In the genomic region with DNA sequence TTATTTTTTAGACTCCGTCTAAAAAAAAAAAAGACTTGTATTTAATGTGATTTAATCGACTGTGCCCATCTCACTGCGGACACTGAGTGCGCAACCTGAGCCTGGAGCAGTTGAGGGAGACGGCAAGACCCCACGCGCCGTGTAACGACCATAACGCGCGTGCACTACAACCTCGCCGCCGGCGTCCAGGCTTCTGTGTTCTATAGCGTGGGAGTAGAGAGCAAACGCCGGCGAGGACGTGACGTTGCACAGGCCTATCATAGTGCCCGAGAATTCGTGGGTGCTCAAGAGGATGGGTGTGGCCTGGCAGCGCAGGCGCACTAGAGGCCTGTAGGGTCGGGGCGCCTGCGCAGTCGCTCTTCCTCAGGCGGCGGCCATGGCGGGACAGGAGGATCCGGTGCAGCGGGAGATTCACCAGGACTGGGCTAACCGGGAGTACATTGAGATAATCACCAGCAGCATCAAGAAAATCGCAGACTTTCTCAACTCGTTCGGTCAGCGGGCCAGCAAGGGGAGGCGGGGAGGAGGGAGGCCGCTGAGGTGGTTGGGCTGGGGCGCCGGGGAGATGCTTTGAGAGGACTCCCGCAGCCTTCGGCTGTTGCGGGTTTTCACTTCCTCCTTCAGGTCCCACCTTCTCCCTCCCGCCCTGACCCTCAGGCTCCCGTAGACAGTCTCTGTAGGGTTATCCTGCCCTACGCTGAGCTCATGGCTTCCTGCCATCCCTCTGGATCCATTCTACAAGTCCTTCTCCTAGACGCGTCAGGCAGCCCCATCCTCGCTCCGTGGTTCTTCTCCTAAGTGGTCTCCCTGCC, we compare ENCODE assay signal across 8 cellular contexts. TPM values are rescaled to one million over a fixed set of nuclear protein-coding genes. Genes with fewer than 3 reads are reported as not detected.
DNase-seq lines count a peak whose midpoint lies in the region; ATAC-seq and TF ChIP-seq lines count a peak whose summit lies in the region.

A gene (plus strand): TSS at position 350 of the 812 bp plus-strand sequence. CDS start 27 bp downstream, at position 377.

- peak; percentile 94 for ATAC-seq in HG02885 (IDR thresholded peaks at IDR 0.05; ENCODE audit: poor library complexity, unreplicated experiment)
- peak; percentile 99 for ATAC-seq in T-helper 17 cell
- peak; percentile 100 for ATAC-seq in left ventricle myocardium superior

- intact Hi-C loops in left ventricle myocardium superior (cut with micrococcal nuclease), result no loop called here
- intact Hi-C loops in prostate gland (cut with DNase I), result loop anchor here (10.0 kb wide), 2 partner anchors 109 to 171 kb away; no protein-coding TSS in a partner anchor

- H3K4me3 Mint-ChIP-seq in T-helper 17 cell, result peak within 1 kb of the TSS; percentile 100

- DNase-seq in NCI-H1694 treated with DMSO at 0.1 percent for 48 hours (lab: John Stamatoyannopoulos, UW), result peak; percentile 67
- peak; percentile 78 to 90 (median 86) for DNase-seq in T-helper 17 cell
- DNase-seq in amygdala (lab: John Stamatoyannopoulos, UW), result peak; percentile 51 to 96 (median 88)
- peak; percentile 98 for DNase-seq in left ventricle myocardium superior
- DNase-seq in prostate gland (ENCODE audit: low spot score), result peak; percentile 94

- under 1% methylated on average over 45 of the region's 54 CpGs for WGBS in prostate gland
- under 1% methylated on average over 54 of the region's 54 CpGs for WGBS in urinary bladder

- no peaks in the 10 kb centered on the region for H3K9me3 ChIP-seq in T-helper 17 cell (ENCODE audit: control insufficient read depth, low read length, poor library complexity, severe bottlenecking)
- no peaks in the 10 kb centered on the region for H3K9me3 ChIP-seq in prostate gland

- H3K27ac ChIP-seq in prostate gland (peak within 1 kb of the TSS; percentile 68 to 74), urinary bladder (ENCODE audit: low read depth) (peak within 1 kb of the TSS; percentile 60)

- TF ChIP-seq CTCF in prostate gland (IDR thresholded peaks at IDR 0.05), result peak in 2 of 4 experiments; percentile 21 to 27

- peaks cover 15% of the 10 kb centered on the region for H3K4me1 Mint-ChIP-seq in T-helper 17 cell

- H3K36me3 ChIP-seq in prostate gland (no peaks in the 10 kb centered on the region), urinary bladder (ENCODE audit: insufficient read depth) (no peaks in the 10 kb centered on the region)

- H3K4me1 ChIP-seq in prostate gland (replicated peaks), result no peaks in the 10 kb centered on the region
- H3K4me1 ChIP-seq in urinary bladder (ENCODE audit: insufficient read depth), result no peaks in the 10 kb centered on the region

- H3K4me3 ChIP-seq in prostate gland, result peak within 1 kb of the TSS; percentile 75 to 84
- peak within 1 kb of the TSS; percentile 87 for H3K4me3 ChIP-seq in urinary bladder (ENCODE audit: low read depth, low read length)

- no peaks in the 10 kb centered on the region for H3K27me3 ChIP-seq in prostate gland (replicated peaks; ENCODE audit: insufficient read depth)

- peaks cover 8% of the 10 kb centered on the region for H3K36me3 Mint-ChIP-seq in T-helper 17 cell (ENCODE audit: low read depth)

- TF ChIP-seq POLR2A in GM15510 (IDR thresholded peaks at IDR 0.05; ENCODE audit: borderline replicate concordance, extremely low read depth, insufficient read length), result peak; percentile 97
- peak; percentile 83 for TF ChIP-seq POLR2A in prostate gland (IDR thresholded peaks at IDR 0.05)

- H3K27me3 Mint-ChIP-seq in T-helper 17 cell, result no peaks in the 10 kb centered on the region

- peak within 1 kb of the TSS; percentile 96 for H3K27ac Mint-ChIP-seq in T-helper 17 cell

RNA-seq across cellular contexts. Expression of the gene that starts here (rescaled TPM):
- total RNA-seq in T-helper 17 cell (10 to 100 TPM; 52.4 to 53.8 TPM), left ventricle myocardium superior (96.2 TPM), prostate gland (100 to 1,000 TPM; 118 to 126 TPM), urinary bladder (82.3 TPM)
- 252 TPM for polyA plus RNA-seq in urinary bladder

Comparison
In these comparisons a context has a peak if more than half of its experiments do, and no peak if none do; other contexts are left out.
1. Peak in every context shown above with its lines: DNase-seq, ATAC-seq, H3K4me3 ChIP-seq and H3K27ac ChIP-seq.